10 cellular contexts compared by ENCODE assay signal in genomic region chr6:90368601-90369000, GRCh38.
DNase-seq lines count a peak whose midpoint lies in the region; ATAC-seq and TF ChIP-seq lines count a peak whose summit lies in the region.
"Had no signal": no experiment of that assay in that cellular context is flagged by ENCODE, and none has a peak within 500 bp of the region (broad histone marks: within the 10 kb centered on the region; RNA-seq: fewer than 3 reads in every experiment).

No MANE protein-coding gene starts in this region.

- H3K4me3 Mint-ChIP-seq in stimulated activated effector memory CD8-positive, alpha-beta T cell treated with anti-CD3 and anti-CD28 coated beads, Interleukin-12 subunit alpha, Interleukin-12 subunit beta, amount 100 ng/mL, for 72 hours = peak overlapping the region; percentile 32
- H3K4me3 Mint-ChIP-seq in naive thymus-derived CD4-positive, alpha-beta T cell = peak overlapping the region in 1 of 10 donors; percentile 1

- RAD21 ChIA-PET in HCT116 (lab: Charles Lee; ENCODE audit: low non-redundant PET in 1 of 2, low total read pairs in 2 of 2, uncharacterized antibody in 2 of 2, unreplicated experiment in 2 of 2) = no interaction called here

- no peaks in the 10 kb centered on the region for H3K9me3 Mint-ChIP-seq in stimulated activated effector memory CD8-positive, alpha-beta T cell treated with anti-CD3 and anti-CD28 coated beads, Interleukin-12 subunit alpha, Interleukin-12 subunit beta, amount 100 ng/mL, for 72 hours
- H3K9me3 Mint-ChIP-seq in naive thymus-derived CD4-positive, alpha-beta T cell = no peaks in the 10 kb centered on the region

- TF ChIP-seq POLR2A in HCT116 (IDR thresholded peaks at IDR 0.05; ENCODE audit: borderline replicate concordance, extremely low read depth, insufficient read depth, insufficient read length) (no peak), gastroesophageal sphincter (IDR thresholded peaks at IDR 0.05) (no peak)

- peaks cover 22% of the 10 kb centered on the region for H3K4me1 Mint-ChIP-seq in stimulated activated effector memory CD8-positive, alpha-beta T cell treated with anti-CD3 and anti-CD28 coated beads, Interleukin-12 subunit alpha, Interleukin-12 subunit beta, amount 100 ng/mL, for 72 hours
- H3K4me1 Mint-ChIP-seq in naive thymus-derived CD4-positive, alpha-beta T cell = peaks cover 0 to 21% (median 8%) of the 10 kb centered on the region in 7 donors

- TF ChIP-seq CTCF in HCT116 (IDR thresholded peaks at IDR 0.05 in 2 of 3, conservative IDR thresholded peaks at IDR 0.05 in 1 of 3; ENCODE audit: borderline replicate concordance in 1 of 3, insufficient read depth in 1 of 3, low read depth in 2 of 3, low read length in 2 of 3) (no peak), VCaP (conservative IDR thresholded peaks at IDR 0.05) (no peak), gastroesophageal sphincter (IDR thresholded peaks at IDR 0.05) (no peak)

- H3K36me3 ChIP-seq in HCT116 (ENCODE audit: control insufficient read depth in 1 of 2, insufficient read depth in 2 of 2, low read length in 2 of 2) (no peaks in the 10 kb centered on the region; a peak in 1 of 4 replicates), gastroesophageal sphincter (no peaks in the 10 kb centered on the region)
- H3K36me3 ChIP-seq in naive thymus-derived CD4-positive, alpha-beta T cell (ENCODE audit: control insufficient read depth in 2 of 3, insufficient read depth in 3 of 3, low read length in 3 of 3) = no peaks in the 10 kb centered on the region
- H3K36me3 ChIP-seq: right atrium auricular region had no signal

- no peaks in the 10 kb centered on the region for H3K9me2 ChIP-seq in HCT116 (ENCODE audit: insufficient read depth)

- peaks cover 14 to 27% of the 10 kb centered on the region in 2 experiments for H3K4me1 ChIP-seq in HCT116 (ENCODE audit: control insufficient read depth in 1 of 2, insufficient read depth in 2 of 2, low read length in 2 of 2)
- peaks cover 4 to 20% (median 10%) of the 10 kb centered on the region in 3 donors for H3K4me1 ChIP-seq in gastroesophageal sphincter
- no peaks in the 10 kb centered on the region for H3K4me1 ChIP-seq in naive thymus-derived CD4-positive, alpha-beta T cell (ENCODE audit: control insufficient read depth in 2 of 2, insufficient read depth in 2 of 2, low read length in 2 of 2)

- CTCF ChIA-PET in HCT116 (lab: Charles Lee) = interaction anchor here (0.6 to 1.2 kb wide), 2 partner anchors 24 to 83 kb away, joined by 3 read pairs; no protein-coding TSS in a partner anchor
- CTCF ChIA-PET in naive thymus-derived CD4-positive, alpha-beta T cell (lab: Charles Lee) = no interaction called here

- peak overlapping the region; percentile 6 for H3K27ac Mint-ChIP-seq in stimulated activated effector memory CD8-positive, alpha-beta T cell treated with anti-CD3 and anti-CD28 coated beads, Interleukin-12 subunit alpha, Interleukin-12 subunit beta, amount 100 ng/mL, for 72 hours
- no peak overlapping the region for H3K27ac Mint-ChIP-seq in naive thymus-derived CD4-positive, alpha-beta T cell

- H3K4me3 ChIP-seq in HCT116 (replicated peaks in 1 of 2; ENCODE audit: low read depth in 1 of 2, low read length in 2 of 2) (peak overlapping the region in 1 of 2 experiments; percentile 38; a peak in 2 of 4 replicates), gastroesophageal sphincter (no peak overlapping the region)
- no peak overlapping the region for H3K4me3 ChIP-seq in naive thymus-derived CD4-positive, alpha-beta T cell (ENCODE audit: low read length)
- H3K4me3 ChIP-seq: right atrium auricular region had no signal

- H3K27ac ChIP-seq in HCT116 (ENCODE audit: low read depth, low read length) = no peak overlapping the region
- H3K27ac ChIP-seq in VCaP = 0 out of 2 replicates have a peak overlapping the region, but pooled peaks have one; percentile 19
- peak overlapping the region; percentile 74 to 88 (median 76) for H3K27ac ChIP-seq in gastroesophageal sphincter
- no peak overlapping the region for H3K27ac ChIP-seq in naive thymus-derived CD4-positive, alpha-beta T cell (ENCODE audit: low read depth, low read length)

- H3K9me3 ChIP-seq in HCT116 (ENCODE audit: control insufficient read depth in 1 of 2, insufficient read depth in 1 of 2, low read depth in 1 of 2, low read length in 2 of 2) (no peaks in the 10 kb centered on the region), gastroesophageal sphincter (no peaks in the 10 kb centered on the region)
- no peaks in the 10 kb centered on the region for H3K9me3 ChIP-seq in naive thymus-derived CD4-positive, alpha-beta T cell (ENCODE audit: control insufficient read depth in 2 of 3, low read length in 3 of 3)
- H3K9me3 ChIP-seq: right atrium auricular region had no signal

- ATAC-seq in HCT116 (peak; percentile 16), gastroesophageal sphincter (no peak), GM18858 (IDR thresholded peaks at IDR 0.05; ENCODE audit: unreplicated experiment) (no peak)
- ATAC-seq in stimulated activated effector memory CD8-positive, alpha-beta T cell treated with anti-CD3 and anti-CD28 coated beads, Interleukin-12 subunit alpha, Interleukin-12 subunit beta, amount 100 ng/mL, for 72 hours = no peak
- no peak for ATAC-seq in naive thymus-derived CD4-positive, alpha-beta T cell

- no peaks in the 10 kb centered on the region for H4K20me1 ChIP-seq in HCT116 (ENCODE audit: insufficient read depth)

- no peak for TF ChIP-seq EP300 in gastroesophageal sphincter (IDR thresholded peaks at IDR 0.05)

- H3K4me2 ChIP-seq in HCT116 (ENCODE audit: low read length) = peak overlapping the region; percentile 75

- intact Hi-C loops in HCT116 (cut with micrococcal nuclease) = loop anchor here (2.0 kb wide), 2 partner anchors 84 to 150 kb away; no protein-coding TSS in a partner anchor
- intact Hi-C loops in naive thymus-derived CD4-positive, alpha-beta T cell (cut with micrococcal nuclease) = no loop called here

- peaks cover 0 to 14% (median 0%) of the 10 kb centered on the region in 5 donors for H3K27me3 Mint-ChIP-seq in naive thymus-derived CD4-positive, alpha-beta T cell

- H3K36me3 Mint-ChIP-seq in stimulated activated effector memory CD8-positive, alpha-beta T cell treated with anti-CD3 and anti-CD28 coated beads, Interleukin-12 subunit alpha, Interleukin-12 subunit beta, amount 100 ng/mL, for 72 hours = peaks cover 6% of the 10 kb centered on the region
- H3K36me3 Mint-ChIP-seq in naive thymus-derived CD4-positive, alpha-beta T cell = no peaks in the 10 kb centered on the region

- DNase-seq in HCT116 (ENCODE audit: low read depth, low spot score) (no peak), epidermal melanocyte (ENCODE audit: insufficient read length, low spot score) (no peak)
- no peak for DNase-seq in stimulated activated effector memory CD8-positive, alpha-beta T cell treated with anti-CD3 and anti-CD28 coated beads, Interleukin-12 subunit alpha, Interleukin-12 subunit beta, amount 100 ng/mL, for 72 hours (ENCODE audit: low spot score in 2 of 2)
- DNase-seq in naive thymus-derived CD4-positive, alpha-beta T cell = no peak
- DNase-seq: GDM1, Right ventricle myocardium superior had no signal

- peak overlapping the region; percentile 44 for H3K9ac ChIP-seq in HCT116 (ENCODE audit: low read length)

- no peaks in the 10 kb centered on the region for H3K79me2 ChIP-seq in HCT116 (ENCODE audit: insufficient read depth, low read length)

- H2AFZ ChIP-seq in HCT116 (ENCODE audit: low read depth, low read length, poor library complexity, severe bottlenecking) = peak overlapping the region; percentile 75

- H3K27me3 ChIP-seq in HCT116 (ENCODE audit: insufficient read depth, low read length) (no peaks in the 10 kb centered on the region), gastroesophageal sphincter (no peaks in the 10 kb centered on the region)
- no peaks in the 10 kb centered on the region for H3K27me3 ChIP-seq in naive thymus-derived CD4-positive, alpha-beta T cell (ENCODE audit: control insufficient read depth in 2 of 2, insufficient read depth in 2 of 2, low read length in 2 of 2)
- H3K27me3 ChIP-seq: right atrium auricular region had no signal

- TF ChIP-seq RAD21 in HCT116 (IDR thresholded peaks at IDR 0.05; ENCODE audit: low read depth) = no peak

- POLR2A ChIA-PET in HCT116 (lab: Charles Lee) = interaction anchor here (0.7 kb wide), 1 partner anchor 8 kb away, joined by 4 read pairs; no protein-coding TSS in a partner anchor
- POLR2A ChIA-PET in naive thymus-derived CD4-positive, alpha-beta T cell (lab: Charles Lee) = interaction anchor here (0.7 to 1.2 kb wide), 2 partner anchors 10 to 126 kb away, joined by 3 read pairs; no protein-coding TSS in a partner anchor

- BruUV-seq in HCT116 (replicated peaks; lab: Mats Ljungman, UMichigan) = no TSS peak

TF ChIP-seq in HCT116, 20 proteins besides CTCF, POLR2A, EP300 and RAD21:
- TF ChIP-seq SIN3A (IDR thresholded peaks at IDR 0.05; ENCODE audit: low read depth) = no peak

Comparison
In these comparisons a context has a peak if more than half of its experiments do, and no peak if none do; other contexts are left out.
1. H3K27ac ChIP-seq: peak in VCaP (single experiment) and gastroesophageal sphincter (4 of 4); none in HCT116 (single experiment) and naive thymus-derived CD4-positive, alpha-beta T cell (single experiment).